Comparison of ENCODE assay signal across 22 cellular contexts in the genomic region with DNA sequence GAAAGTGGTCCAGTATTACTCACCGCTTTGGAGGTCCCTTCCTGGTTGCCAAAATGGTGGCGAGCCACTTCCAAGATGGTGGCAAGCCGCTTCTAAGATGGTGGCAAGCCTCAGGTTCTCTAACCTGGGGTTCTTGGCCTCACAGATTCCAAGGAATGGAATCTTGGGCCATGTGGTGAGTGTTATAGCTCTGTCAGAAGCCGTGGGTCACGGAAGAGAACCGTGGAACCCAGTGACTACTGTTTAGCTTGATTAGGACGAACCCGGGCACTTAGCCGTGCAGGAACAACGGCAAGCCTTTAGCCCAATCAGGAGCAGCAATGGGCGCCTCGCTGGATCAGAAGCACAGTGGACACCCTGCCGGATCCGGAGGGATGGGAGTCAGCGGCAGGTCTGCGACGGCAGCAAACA.
"Had no signal": no experiment of that assay in that cellular context is flagged by ENCODE, and none has a peak within 500 bp of the region (broad histone marks: within the 10 kb centered on the region; RNA-seq: fewer than 3 reads in every experiment).

No MANE protein-coding gene starts in this region.

- H3K27ac ChIP-seq: body of pancreas, cardiac muscle cell, epithelial cell of prostate, gastroesophageal sphincter, heart left ventricle, pancreas, psoas muscle, right atrium auricular region, thyroid gland, upper lobe of right lung, WERI-Rb-1 had no signal

- H3K4me1 ChIP-seq: body of pancreas, gastroesophageal sphincter, heart left ventricle, pancreas, psoas muscle, right atrium auricular region, thyroid gland, upper lobe of right lung had no signal

- H3K4me3 ChIP-seq: body of pancreas, cardiac muscle cell, gastroesophageal sphincter, heart left ventricle, pancreas, psoas muscle, right atrium auricular region, thyroid gland, upper lobe of right lung had no signal

- H3K27me3 ChIP-seq: body of pancreas, cardiac muscle cell, gastroesophageal sphincter, heart left ventricle, pancreas, right atrium auricular region, thyroid gland, upper lobe of right lung had no signal

- DNase-seq: activated CD4-positive, alpha-beta T cell treated with anti-CD3 and anti-CD28 coated beads, Interleukin-2, amount 50 U/mL, for 1 hour; activated CD4-positive, CD25-positive, alpha-beta regulatory T cell treated with anti-CD3 and anti-CD28 coated beads, Interleukin-2, amount 50 U/mL, for 72 hours; activated CD8-positive, alpha-beta T cell treated with anti-CD3 and anti-CD28 coated beads, Interleukin-2, amount 10 ng/mL, durations not matched to agents 7 days and 5 days; activated gamma-delta T cell treated with Interleukin-2 at 50 U/mL for 16 hours; anterior cingulate cortex; body of pancreas; cortex of kidney; heart left ventricle; left colon; psoas muscle; stimulated activated CD4-positive, alpha-beta T cell treated with anti-CD3 and anti-CD28 coated beads, Interleukin-4, amount 100 ng/mL, for 4 hours; substantia nigra; thyroid gland; upper lobe of right lung; WERI-Rb-1 had no signal

- H3K36me3 ChIP-seq: cardiac muscle cell, gastroesophageal sphincter, heart left ventricle, pancreas, right atrium auricular region, thyroid gland, upper lobe of right lung, WERI-Rb-1 had no signal

- ATAC-seq: activated CD8-positive, alpha-beta T cell treated with anti-CD3 and anti-CD28 coated beads, Interleukin-2, amount 10 ng/mL, durations not matched to agents 7 days and 5 days; body of pancreas; gastroesophageal sphincter; heart left ventricle; left colon; pancreas; psoas muscle; upper lobe of right lung had no signal

- FAIRE-seq: keratinocyte, pancreas, TTC549 had no signal

- H3K9me3 ChIP-seq: body of pancreas, gastroesophageal sphincter, heart left ventricle, pancreas, psoas muscle, right atrium auricular region, thyroid gland, upper lobe of right lung had no signal
